In genomic region chr22:38842512-38843200, GRCh38 we compare ENCODE assay signal across 8 cellular contexts. TPM values are rescaled to one million over a fixed set of nuclear protein-coding genes. Genes with fewer than 3 reads are reported as not detected.
A peak's percentile ranks its signal among the peaks of the same experiment; 100 is the strongest.
DNase-seq lines count a peak whose midpoint lies in the region; ATAC-seq and TF ChIP-seq lines count a peak whose summit lies in the region.

No MANE protein-coding gene starts in this region.

- peaks cover 30% of the 10 kb centered on the region for H3K4me1 Mint-ChIP-seq in CD4-positive, alpha-beta T cell (ENCODE audit: low read depth)

- H2AFZ ChIP-seq in trophoblast cell (ENCODE audit: insufficient read depth, low read length, poor library complexity), result no peak overlapping the region

- H4K8ac ChIP-seq in trophoblast cell (ENCODE audit: low read depth, low read length), result no peak overlapping the region

- H2BK12ac ChIP-seq in trophoblast cell (ENCODE audit: low read length), result no peak overlapping the region

- H4K91ac ChIP-seq in trophoblast cell (ENCODE audit: low read depth, low read length), result no peak overlapping the region

- no peak overlapping the region for H3K23ac ChIP-seq in trophoblast cell (ENCODE audit: low read length)

- no peaks in the 10 kb centered on the region for H3K36me3 Mint-ChIP-seq in CD4-positive, alpha-beta T cell (ENCODE audit: low read depth)

- no peak overlapping the region for H2BK120ac ChIP-seq in trophoblast cell (ENCODE audit: insufficient read depth, low read length, poor library complexity)

- H3K36me3 ChIP-seq in RWPE2 (ENCODE audit: low read depth) (no peaks in the 10 kb centered on the region), esophagus muscularis mucosa (no peaks in the 10 kb centered on the region), trophoblast cell (ENCODE audit: control insufficient read depth in 1 of 2, insufficient read depth in 2 of 2, low read length in 2 of 2) (no peaks in the 10 kb centered on the region)

- no peak for ATAC-seq in CD4-positive, alpha-beta T cell (ENCODE audit: poor library complexity)
- ATAC-seq in RWPE2 (ENCODE audit: low read depth) (no peak), GM19397 (IDR thresholded peaks at IDR 0.05; ENCODE audit: unreplicated experiment) (no peak)

- TF ChIP-seq POLR2A in esophagus muscularis mucosa (IDR thresholded peaks at IDR 0.05; ENCODE audit: low read depth), result no peak

- no peak for DNase-seq in CD4-positive, alpha-beta T cell
- DNase-seq in RWPE2 (ENCODE audit: low spot score) (no peak), esophagus muscularis mucosa (ENCODE audit: extremely low spot score) (no peak), trophoblast cell (no peak), NCI-H2081 treated with DMSO at 0.1 percent for 48 hours (lab: John Stamatoyannopoulos, UW) (no peak), Kasumi-1 (lab: John Stamatoyannopoulos, UW) (no peak), NCI-H2196 treated with DMSO at 0.1 percent for 48 hours (lab: John Stamatoyannopoulos, UW; ENCODE audit: unreplicated experiment) (no peak)

- H3K27me3 ChIP-seq in CD4-positive, alpha-beta T cell (ENCODE audit: control insufficient read depth, insufficient read depth, low read length), result peaks cover 12% of the 10 kb centered on the region
- peaks cover 21% of the 10 kb centered on the region for H3K27me3 ChIP-seq in RWPE2 (ENCODE audit: insufficient read depth, poor library complexity, severe bottlenecking)
- no peaks in the 10 kb centered on the region for H3K27me3 ChIP-seq in esophagus muscularis mucosa
- H3K27me3 ChIP-seq in trophoblast cell (ENCODE audit: insufficient read depth, low read length), result peaks cover 27% of the 10 kb centered on the region

- H3K4me2 ChIP-seq in trophoblast cell (ENCODE audit: low read length), result peak overlapping the region; percentile 85

- no peaks in the 10 kb centered on the region for H3K9me3 Mint-ChIP-seq in CD4-positive, alpha-beta T cell

- H4K12ac ChIP-seq in trophoblast cell (ENCODE audit: low read depth, low read length), result no peak overlapping the region

- CTCF ChIA-PET in CD4-positive, alpha-beta T cell (lab: Charles Lee), result interaction anchor here (0.7 to 1.3 kb wide), 4 partner anchors 27 to 86 kb away, joined by 3 to 4 read pairs (median 4); no protein-coding TSS in a partner anchor

- peaks cover 21% of the 10 kb centered on the region for H3K27me3 Mint-ChIP-seq in CD4-positive, alpha-beta T cell

- H3K14ac ChIP-seq in trophoblast cell (ENCODE audit: low read length), result no peak overlapping the region

- no peak overlapping the region for H3K27ac ChIP-seq in CD4-positive, alpha-beta T cell (ENCODE audit: low read depth, low read length)
- H3K27ac ChIP-seq in RWPE2 (ENCODE audit: poor library complexity, severe bottlenecking) (no peak overlapping the region), esophagus muscularis mucosa (replicated peaks in 1 of 4) (peak overlapping the region; percentile 81 to 87 (median 82)), trophoblast cell (ENCODE audit: low read depth, low read length) (no peak overlapping the region)

- POLR2A ChIA-PET in CD4-positive, alpha-beta T cell (lab: Charles Lee), result interaction anchor here (0.7 to 2.6 kb wide), 18 partner anchors 9 to 466 kb away, joined by 3 to 50 read pairs (median 6); partner anchors contain the start of genes CBX6, GTPBP1, SUN2 and TOMM22

- no peaks in the 10 kb centered on the region for H3K79me1 ChIP-seq in trophoblast cell (ENCODE audit: low read length)

- no peak overlapping the region for H2BK5ac ChIP-seq in trophoblast cell (ENCODE audit: low read depth, low read length, poor library complexity)

- H3K4me3 Mint-ChIP-seq in CD4-positive, alpha-beta T cell, result peak overlapping the region; percentile 88

- 35% methylated on average over 9 of the region's 34 CpGs for WGBS in esophagus muscularis mucosa
- no CpG with 5 or more reads among the region's 34 CpGs for WGBS in trophoblast cell (ENCODE audit: extremely low coverage, insufficient coverage, insufficient read length)

- no peak for TF ChIP-seq CTCF in CD4-positive, alpha-beta T cell (IDR thresholded peaks at IDR 0.05)
- TF ChIP-seq CTCF in RWPE2 (IDR thresholded peaks at IDR 0.05; ENCODE audit: poor library complexity, severe bottlenecking) (no peak), esophagus muscularis mucosa (IDR thresholded peaks at IDR 0.05) (no peak)

- H3K79me2 ChIP-seq in trophoblast cell (ENCODE audit: control insufficient read depth, insufficient read depth, low read length, poor library complexity), result no peaks in the 10 kb centered on the region

- H3K9me3 ChIP-seq in CD4-positive, alpha-beta T cell (ENCODE audit: control insufficient read depth, low read length), result no peaks in the 10 kb centered on the region
- H3K9me3 ChIP-seq in RWPE2 (ENCODE audit: severe bottlenecking) (no peaks in the 10 kb centered on the region), esophagus muscularis mucosa (no peaks in the 10 kb centered on the region), trophoblast cell (ENCODE audit: insufficient read depth, low read depth, low read length) (peaks cover 12% of the 10 kb centered on the region)

- peaks cover 3% of the 10 kb centered on the region for H3K4me1 ChIP-seq in RWPE2 (ENCODE audit: insufficient read depth, poor library complexity, severe bottlenecking)
- H3K4me1 ChIP-seq in esophagus muscularis mucosa, result peaks cover 10 to 34% (median 27%) of the 10 kb centered on the region in 4 donors
- H3K4me1 ChIP-seq in trophoblast cell (ENCODE audit: control insufficient read depth in 1 of 2, insufficient read depth in 2 of 2, low read length in 2 of 2), result peaks cover 4 to 6% of the 10 kb centered on the region in 2 experiments

- no peak overlapping the region for H3K18ac ChIP-seq in trophoblast cell (ENCODE audit: low read length)

- H3K9ac ChIP-seq in trophoblast cell (ENCODE audit: low read length), result no peak overlapping the region

- no peak overlapping the region for H3K4ac ChIP-seq in trophoblast cell (ENCODE audit: low read depth, low read length)

- H2AK5ac ChIP-seq in trophoblast cell (ENCODE audit: low read length), result no peak overlapping the region

- H3K4me3 ChIP-seq in RWPE2 (ENCODE audit: severe bottlenecking) (peak overlapping the region; percentile 37), esophagus muscularis mucosa (peak overlapping the region; percentile 62 to 73 (median 65)), trophoblast cell (ENCODE audit: low read depth, low read length) (no peak overlapping the region)

- H3K27ac Mint-ChIP-seq in CD4-positive, alpha-beta T cell, result no peak overlapping the region

- intact Hi-C loops in CD4-positive, alpha-beta T cell (cut with DNase I, micrococcal nuclease), result loop anchor here (5.0 kb wide), 3 partner anchors 85 to 110 kb away; partner anchors contain the start of gene SUN2 (in 1 of the 2)
- intact Hi-C loops in esophagus muscularis mucosa (cut with DNase I), result loop anchor here (5.0 kb wide), 1 partner anchor 75 kb away; no protein-coding TSS in a partner anchor

- no peak for TF ChIP-seq EP300 in esophagus muscularis mucosa (IDR thresholded peaks at IDR 0.05)

RNA-seq across cellular contexts. Expression of gene NPTXR, which starts 1.2 kb away (rescaled TPM):
- total RNA-seq in CD4-positive, alpha-beta T cell, result 1 to 10 TPM; 4.2 to 4.6 TPM
- total RNA-seq in esophagus muscularis mucosa, result 10 to 100 TPM in 1 of 4 donors, 1 to 10 TPM in 3; 8.2 to 15.0 (median 8.8) TPM
- 0.44 and 0.51 TPM in 2 replicates for polyA plus RNA-seq in trophoblast cell (2013)

RNA-seq across cellular contexts. Expression of gene CBX6, which starts 29.4 kb away (rescaled TPM):
- 10 to 100 TPM; 41.6 to 42.8 TPM for total RNA-seq in CD4-positive, alpha-beta T cell
- total RNA-seq in esophagus muscularis mucosa, result 100 to 1,000 TPM in 3 of 4 donors, 10 to 100 TPM in 1; 73.7 to 172 (median 129) TPM
- 5.0 and 5.3 TPM in 2 replicates for polyA plus RNA-seq in trophoblast cell (2013)

RNA-seq across cellular contexts. Expression of gene DNAL4, which starts 48.7 kb away (rescaled TPM):
- total RNA-seq in CD4-positive, alpha-beta T cell, result 1 to 10 TPM; 1.9 to 2.7 TPM
- 10 to 100 TPM in 3 of 4 donors, 1 to 10 TPM in 1; 9.3 to 15.2 (median 12.8) TPM for total RNA-seq in esophagus muscularis mucosa
- 12.4 and 13.7 TPM in 2 replicates for polyA plus RNA-seq in trophoblast cell (2013)

Comparison
In these comparisons a context has a peak if more than half of its experiments do, and no peak if none do; other contexts are left out.
1. H3K27ac ChIP-seq: peak in esophagus muscularis mucosa (4 of 4); none in CD4-positive, alpha-beta T cell (single experiment), RWPE2 (single experiment) and trophoblast cell (single experiment).